In genomic region chr2:231970461-231970860, GRCh38 we compare ENCODE assay signal across 22 cellular contexts. TPM values are rescaled to one million over a fixed set of nuclear protein-coding genes. Genes with fewer than 3 reads are reported as not detected.
"Had no signal": no experiment of that assay in that cellular context is flagged by ENCODE, and none has a peak within 500 bp of the region (broad histone marks: within the 10 kb centered on the region; RNA-seq: fewer than 3 reads in every experiment).

No MANE protein-coding gene starts in this region.

- H3K4me3 ChIP-seq: dorsolateral prefrontal cortex, heart right ventricle, left ventricle myocardium inferior, lower lobe of right lung, pancreas had no signal

- H3K27ac Mint-ChIP-seq: natural killer cell treated with Interleukin-12 subunit alpha and Interleukin-12 subunit beta and Interleukin-15 and Interleukin-18, amount 100 ng/mL, for 72 hours; progenitor cell of endocrine pancreas; type B pancreatic cell had no signal

- H3K4me3 Mint-ChIP-seq: natural killer cell treated with Interleukin-12 subunit alpha and Interleukin-12 subunit beta and Interleukin-15 and Interleukin-18, amount 100 ng/mL, for 72 hours; type B pancreatic cell had no signal

- H3K9me3 Mint-ChIP-seq: natural killer cell treated with Interleukin-12 subunit alpha and Interleukin-12 subunit beta and Interleukin-15 and Interleukin-18, amount 100 ng/mL, for 72 hours; type B pancreatic cell had no signal

- H3K36me3 Mint-ChIP-seq: natural killer cell treated with Interleukin-12 subunit alpha and Interleukin-12 subunit beta and Interleukin-15 and Interleukin-18, amount 100 ng/mL, for 72 hours had no signal

- H3K27me3 Mint-ChIP-seq: natural killer cell treated with Interleukin-12 subunit alpha and Interleukin-12 subunit beta and Interleukin-15 and Interleukin-18, amount 100 ng/mL, for 72 hours; progenitor cell of endocrine pancreas; type B pancreatic cell had no signal

- H3K36me3 ChIP-seq: lower lobe of right lung, pancreas had no signal

- H3K4me1 ChIP-seq: pancreas had no signal

- DNase-seq: cortex of kidney; dorsolateral prefrontal cortex; effector CD8-positive, alpha-beta T cell; heart right ventricle; hypothalamus; left ventricle myocardium inferior; lower lobe of right lung; mesenchymal stem cell; midbrain; occipital lobe; pancreas; right cardiac atrium; small intestine; stimulated activated CD4-positive, alpha-beta T cell treated with anti-CD3 and anti-CD28 coated beads, Interleukin-12 subunit alpha, Interleukin-12 subunit beta, amount 100 ng/mL, for 4 hours; stimulated activated naive CD4-positive, alpha-beta T cell treated with Interleukin-2 at 50 U/mL for 16 hours had no signal

- H3K27me3 ChIP-seq: dorsolateral prefrontal cortex, heart right ventricle, pancreas had no signal

- FAIRE-seq: islet of Langerhans, pancreas, small intestine had no signal

- H3K27ac ChIP-seq: dorsolateral prefrontal cortex, heart right ventricle, left ventricle myocardium inferior, lower lobe of right lung, pancreas had no signal

- ATAC-seq: esophagus mucosa; heart right ventricle; lower lobe of right lung; natural killer cell treated with Interleukin-12 subunit alpha and Interleukin-12 subunit beta and Interleukin-15 and Interleukin-18, amount 100 ng/mL, for 72 hours; pancreas; right cardiac atrium had no signal

- H3K9me3 ChIP-seq: left ventricle myocardium inferior, lower lobe of right lung, pancreas had no signal

RNA-seq across cellular contexts. Expression of gene NPPC, which starts 44.3 kb away (rescaled TPM):
- total RNA-seq: fibroblast of lung, fibroblast of villous mesenchyme, lower lobe of right lung, occipital lobe, pancreas, progenitor cell of endocrine pancreas had no signal
- polyA plus RNA-seq: fibroblast of lung had no signal
